7 cellular contexts compared by ENCODE assay signal in the genomic region with DNA sequence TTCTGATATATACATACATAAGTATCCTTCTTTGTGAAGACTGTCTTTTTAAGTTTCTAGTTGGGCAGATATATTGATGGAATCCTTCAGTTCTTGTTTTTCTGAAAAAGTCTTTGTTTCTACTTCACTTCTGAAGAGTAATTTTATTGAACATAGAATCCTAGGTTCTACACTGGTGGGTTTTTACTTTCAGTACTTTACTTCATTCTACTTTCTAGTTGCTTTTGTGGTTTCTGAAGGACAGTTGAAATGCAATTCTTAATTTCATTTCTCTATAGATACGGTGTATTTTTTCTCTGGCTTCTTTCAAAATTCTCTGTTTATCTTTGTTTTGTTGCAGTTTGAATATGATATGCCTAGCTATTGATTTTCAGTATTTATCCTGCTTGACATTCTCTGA.
"Had no signal": no experiment of that assay in that cellular context is flagged by ENCODE, and none has a peak within 500 bp of the region (broad histone marks: within the 10 kb centered on the region; RNA-seq: fewer than 3 reads in every experiment).

No MANE protein-coding gene starts in this region.

- H3K27ac ChIP-seq: GM23248 had no signal

- H3K9me3 Mint-ChIP-seq: HFFc6 had no signal

- H3K4me1 ChIP-seq: HAP-1 had no signal

- H3K9ac ChIP-seq: GM23248 had no signal

- H3K4me3 Mint-ChIP-seq: HFFc6 had no signal

- DNase-seq: GOT3, H7, HFFc6 had no signal

- H3K27ac Mint-ChIP-seq: HFFc6 had no signal

- H3K4me3 ChIP-seq: GM23248, HAP-1, K562 had no signal

- H2AFZ ChIP-seq: GM23248 had no signal

- H3K36me3 ChIP-seq: HAP-1 had no signal

- ATAC-seq: HCT116, K562 had no signal

- H3K9me3 ChIP-seq: HAP-1 had no signal
